8 cellular contexts compared by ENCODE assay signal in the genomic region with DNA sequence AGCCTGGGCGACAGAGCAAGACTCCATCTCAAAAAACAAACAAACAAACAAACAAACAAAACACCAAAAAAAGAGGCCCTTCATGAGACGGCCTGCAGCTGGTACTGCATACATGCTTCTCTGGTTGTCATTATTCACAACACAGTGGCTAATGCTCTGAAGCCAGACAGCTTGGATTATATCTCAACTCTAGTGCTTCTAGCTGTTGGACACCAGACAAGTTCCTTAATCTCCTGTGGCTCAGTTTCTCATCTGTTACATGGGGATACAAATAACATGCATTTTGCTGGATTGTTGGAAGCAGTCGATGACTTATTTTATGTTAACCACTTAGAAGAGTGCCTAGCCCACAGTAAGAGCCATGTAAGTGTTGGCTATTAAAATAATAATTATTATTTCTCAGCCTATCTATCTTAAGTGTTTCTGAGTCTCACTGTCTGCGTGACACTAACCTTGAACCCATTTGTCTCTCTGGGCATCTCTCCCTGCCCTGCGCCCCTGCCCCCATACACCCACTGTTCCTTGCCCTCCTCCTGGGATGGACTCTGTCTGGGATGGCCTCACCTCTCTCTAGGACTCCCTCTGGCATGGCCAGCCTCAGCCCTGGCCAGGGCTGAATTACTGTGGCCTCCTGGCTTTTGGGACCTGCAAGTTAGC. TPM values are rescaled to one million over a fixed set of nuclear protein-coding genes. Genes with fewer than 3 reads are reported as not detected.
DNase-seq lines count a peak whose midpoint lies in the region; ATAC-seq and TF ChIP-seq lines count a peak whose summit lies in the region.

No MANE protein-coding gene starts in this region.

- TF ChIP-seq CTCF in VCaP (conservative IDR thresholded peaks at IDR 0.05) (no peak), glutamatergic neuron (IDR thresholded peaks at IDR 0.05; ENCODE audit: partially characterized antibody, unreplicated experiment) (no peak), GM10266 (IDR thresholded peaks at IDR 0.05; ENCODE audit: control insufficient read depth, insufficient read depth, low read depth, missing control alignments) (no peak)

- no peak for ATAC-seq in stimulated activated naive B cell treated with anti-CD40 and anti-IgM and Interleukin-4, amounts not matched to agents 10 μg/mL and 1 μg/mL and 100 μg/mL, for 72 hours (replicated peaks)

- H3K4me3 Mint-ChIP-seq in glutamatergic neuron (ENCODE audit: unreplicated experiment): peak overlapping the region; percentile 57
- H3K4me3 Mint-ChIP-seq in stimulated activated naive B cell treated with anti-CD40 and anti-IgM and Interleukin-4, amounts not matched to agents 10 μg/mL and 1 μg/mL and 100 μg/mL, for 72 hours: peak overlapping the region; percentile 92 to 94

- peak overlapping the region; percentile 91; the same call in 1 of the 2 replicates for H3K27ac ChIP-seq in VCaP

- H3K4me1 Mint-ChIP-seq in glutamatergic neuron (ENCODE audit: low read depth, unreplicated experiment): peaks cover 17% of the 10 kb centered on the region
- H3K4me1 Mint-ChIP-seq in stimulated activated naive B cell treated with anti-CD40 and anti-IgM and Interleukin-4, amounts not matched to agents 10 μg/mL and 1 μg/mL and 100 μg/mL, for 72 hours: peaks cover 29 to 33% of the 10 kb centered on the region in 2 donors

- peak overlapping the region; percentile 82 for H3K27ac Mint-ChIP-seq in glutamatergic neuron (ENCODE audit: unreplicated experiment)
- peak overlapping the region; percentile 99 for H3K27ac Mint-ChIP-seq in stimulated activated naive B cell treated with anti-CD40 and anti-IgM and Interleukin-4, amounts not matched to agents 10 μg/mL and 1 μg/mL and 100 μg/mL, for 72 hours

- H3K9me3 Mint-ChIP-seq in glutamatergic neuron (ENCODE audit: unreplicated experiment): peaks cover 14% of the 10 kb centered on the region
- no peaks in the 10 kb centered on the region for H3K9me3 Mint-ChIP-seq in stimulated activated naive B cell treated with anti-CD40 and anti-IgM and Interleukin-4, amounts not matched to agents 10 μg/mL and 1 μg/mL and 100 μg/mL, for 72 hours

- H3K27me3 Mint-ChIP-seq in glutamatergic neuron (ENCODE audit: unreplicated experiment): peaks cover 9% of the 10 kb centered on the region
- H3K27me3 Mint-ChIP-seq in stimulated activated naive B cell treated with anti-CD40 and anti-IgM and Interleukin-4, amounts not matched to agents 10 μg/mL and 1 μg/mL and 100 μg/mL, for 72 hours: no peaks in the 10 kb centered on the region

- H3K36me3 Mint-ChIP-seq in glutamatergic neuron (ENCODE audit: unreplicated experiment): no peaks in the 10 kb centered on the region
- H3K36me3 Mint-ChIP-seq in stimulated activated naive B cell treated with anti-CD40 and anti-IgM and Interleukin-4, amounts not matched to agents 10 μg/mL and 1 μg/mL and 100 μg/mL, for 72 hours: peaks cover 16% of the 10 kb centered on the region in 2 donors

- DNase-seq in DMS79 treated with DMSO at 0.1 percent for 48 hours (lab: John Stamatoyannopoulos, UW): peak; percentile 43
- no peak for DNase-seq in DMS79 (lab: John Stamatoyannopoulos, UW)
- no peak for DNase-seq in glutamatergic neuron
- no peak for DNase-seq in stimulated activated naive B cell treated with anti-CD40 and anti-IgM and Interleukin-4, amounts not matched to agents 10 μg/mL and 1 μg/mL and 100 μg/mL, for 72 hours
- DNase-seq in SKM-1 treated with dmso at 0.1 percent for 144 hours (lab: John Stamatoyannopoulos, UW; ENCODE audit: unreplicated experiment): no peak
- no peak for DNase-seq in GDM1 (lab: John Stamatoyannopoulos, UW)
- DNase-seq in GM10266 (ENCODE audit: extremely low spot score): no peak

RNA-seq across cellular contexts. Expression of gene JUNB, which starts 3.1 kb away (rescaled TPM):
- total RNA-seq in glutamatergic neuron (ENCODE audit: unreplicated experiment): 24.9 TPM

RNA-seq across cellular contexts. Expression of gene HOOK2, which starts 12.8 kb away (rescaled TPM):
- total RNA-seq in glutamatergic neuron (ENCODE audit: unreplicated experiment): 40.1 TPM

RNA-seq across cellular contexts. Expression of gene PRDX2, which starts 13.4 kb away (rescaled TPM):
- 671 TPM for total RNA-seq in glutamatergic neuron (ENCODE audit: unreplicated experiment)

RNA-seq across cellular contexts. Expression of gene THSD8, which starts 13.7 kb away (rescaled TPM):
- 14.4 TPM for total RNA-seq in glutamatergic neuron (ENCODE audit: unreplicated experiment)

RNA-seq across cellular contexts. Expression of gene RNASEH2A, which starts 18.2 kb away (rescaled TPM):
- 16.7 TPM for total RNA-seq in glutamatergic neuron (ENCODE audit: unreplicated experiment)
